Comparison of ENCODE assay signal across 25 cellular contexts in the genomic region with DNA sequence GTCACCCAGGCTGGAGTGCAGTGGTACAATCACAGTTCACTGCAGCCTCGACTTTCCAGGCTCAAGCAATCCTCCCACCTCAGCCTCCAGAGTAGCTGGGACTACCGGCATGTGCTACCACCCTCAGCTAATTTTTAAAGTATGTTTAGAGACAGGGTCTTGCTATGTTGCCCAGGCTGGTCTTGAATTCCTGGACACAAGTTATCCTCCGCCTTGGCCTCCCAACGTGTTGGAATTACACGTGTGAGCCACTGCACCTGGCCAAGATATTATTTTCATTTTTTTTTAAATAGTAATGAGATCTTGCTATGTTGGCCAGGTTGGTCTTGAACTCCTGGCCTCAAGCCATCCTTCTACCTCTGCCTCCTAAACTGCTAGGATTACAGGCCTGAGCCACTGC.
"Had no signal": no experiment of that assay in that cellular context is flagged by ENCODE, and none has a peak within 500 bp of the region (broad histone marks: within the 10 kb centered on the region; RNA-seq: fewer than 3 reads in every experiment).

No MANE protein-coding gene starts in this region.

- H3K4me3 ChIP-seq: MG63, SJCRH30 had no signal

- H3K36me3 ChIP-seq: MG63, SJCRH30 had no signal

- H3K27me3 ChIP-seq: MG63, SJCRH30 had no signal

- DNase-seq: Karpas-422, KG1, NCI-H1092, NCI-H1105 treated with DMSO at 0.1 percent for 48 hours, NCI-H1417 treated with DMSO at 0.1 percent for 48 hours, NCI-H146, NCI-H1694 treated with DMSO at 0.1 percent for 48 hours, NCI-H1930, NCI-H2081, NCI-H2107, NCI-H446, NCI-H510A, NCI-H524 treated with DMSO at 0.1 percent for 48 hours, NCI-H69, NCI-H774, SHP77 treated with DMSO at 0.1 percent for 48 hours, SJCRH30, T-helper 1 cell had no signal

- H3K4me1 ChIP-seq: SJCRH30 had no signal

- H3K27ac ChIP-seq: HL-60, RWPE1, SJCRH30 had no signal

- ATAC-seq: Panc1, Right ventricle myocardium inferior, SK-N-SH treated with all-trans-retinoic acid at 6 μM for 48 hours had no signal

- FAIRE-seq: HTR-8/SVneo had no signal
